ENCODE assay signal across 13 cellular contexts in genomic region chr4:40721730-40722171, GRCh38. TPM values are rescaled to one million over a fixed set of nuclear protein-coding genes. Genes with fewer than 3 reads are reported as not detected.
DNase-seq lines count a peak whose midpoint lies in the region; FAIRE-seq and TF ChIP-seq lines count a peak whose summit lies in the region.
"Had no signal": no experiment of that assay in that cellular context is flagged by ENCODE, and none has a peak within 500 bp of the region (broad histone marks: within the 10 kb centered on the region; RNA-seq: fewer than 3 reads in every experiment).

No MANE protein-coding gene starts in this region.

- no peaks in the 10 kb centered on the region for H3F3A ChIP-seq in smooth muscle cell (ENCODE audit: low read depth)

- no peak overlapping the region for H3K18ac ChIP-seq in H1 (ENCODE audit: extremely low read depth, low read length)

- no peak overlapping the region for H3K14ac ChIP-seq in H1 (ENCODE audit: insufficient read length)

- H2AFZ ChIP-seq in H1 (ENCODE audit: low read length) (peak overlapping the region; percentile 77; the same call in 1 of the 2 replicates), smooth muscle cell (ENCODE audit: low read depth) (peak overlapping the region; percentile 24)

- H3K27me3 ChIP-seq in H1 (replicated peaks in 1 of 4; ENCODE audit: control insufficient read depth in 3 of 4, extremely low read depth in 1 of 4, insufficient read depth in 3 of 4, low read length in 3 of 4) (no peaks in the 10 kb centered on the region), smooth muscle cell (ENCODE audit: low read depth) (no peaks in the 10 kb centered on the region)
- H3K27me3 ChIP-seq: uterus had no signal

- H2BK20ac ChIP-seq in H1 (ENCODE audit: low read length): no peak overlapping the region

- H3K9ac ChIP-seq in H1 (replicated peaks in 1 of 4; ENCODE audit: extremely low read depth in 1 of 4, low read depth in 3 of 4, low read length in 3 of 4): no peak overlapping the region
- no peak overlapping the region for H3K9ac ChIP-seq in smooth muscle cell (ENCODE audit: low read depth)

- no peak for TF ChIP-seq POLR2A in H1 (IDR thresholded peaks at IDR 0.05; ENCODE audit: control extremely low read depth in 1 of 2, low read depth in 2 of 2, low read length in 2 of 2)

- H3K79me1 ChIP-seq in H1 (ENCODE audit: low read depth, low read length): no peaks in the 10 kb centered on the region

- no peaks in the 10 kb centered on the region for H3K9me3 ChIP-seq in H1 (ENCODE audit: insufficient read depth in 2 of 2, low read depth in 1 of 2, low read length in 1 of 2)
- no peaks in the 10 kb centered on the region for H3K9me3 ChIP-seq in smooth muscle cell (replicated peaks; ENCODE audit: low read depth)
- H3K9me3 ChIP-seq: prostate gland, uterus had no signal

- H2BK15ac ChIP-seq in H1 (ENCODE audit: low read length): no peak overlapping the region

- no peak for TF ChIP-seq EP300 in H1 (IDR thresholded peaks at IDR 0.05; ENCODE audit: borderline replicate concordance in 1 of 2, low read depth in 2 of 2, low read length in 2 of 2)

- H3K56ac ChIP-seq in H1 (replicated peaks; ENCODE audit: insufficient read length, low read depth, low read length): no peak overlapping the region

- H2AK5ac ChIP-seq in H1 (ENCODE audit: low read depth, low read length): no peak overlapping the region

- H4K91ac ChIP-seq in H1 (replicated peaks; ENCODE audit: insufficient read length, low read length): no peak overlapping the region

- H4K8ac ChIP-seq in H1 (ENCODE audit: extremely low read depth, insufficient read depth, low read length): no peak overlapping the region

- no peak overlapping the region for H3K4me2 ChIP-seq in H1 (ENCODE audit: insufficient read depth in 1 of 2, low read depth in 2 of 2, low read length in 2 of 2)
- no peak overlapping the region for H3K4me2 ChIP-seq in smooth muscle cell

- no peak overlapping the region for H3K27ac ChIP-seq in H1 (ENCODE audit: low read depth, low read length)
- no peak overlapping the region for H3K27ac ChIP-seq in smooth muscle cell (ENCODE audit: low read depth)
- H3K27ac ChIP-seq: prostate gland, uterus had no signal

- no peak overlapping the region for H3K4ac ChIP-seq in H1 (replicated peaks; ENCODE audit: insufficient read length, low read depth, low read length)

- H3K4me1 ChIP-seq in H1 (replicated peaks in 1 of 4; ENCODE audit: control insufficient read depth in 3 of 4, insufficient read depth in 4 of 4, low read length in 3 of 4): peaks cover 0 to 16% (median 7%) of the 10 kb centered on the region in 4 experiments; a peak in 3 of 7 replicates
- H3K4me1 ChIP-seq in smooth muscle cell (ENCODE audit: low read depth): peaks cover 18% of the 10 kb centered on the region
- H3K4me1 ChIP-seq: prostate gland, uterus had no signal

- DNase-seq in EL: peak; percentile 2
- DNase-seq in HPDE6-E6E7 (ENCODE audit: extremely low spot score): peak; percentile 52
- no peak for DNase-seq in H1 (ENCODE audit: low read depth in 1 of 2, low spot score in 2 of 2)
- no peak for DNase-seq in smooth muscle cell (lab: John Stamatoyannopoulos, UW; ENCODE audit: unreplicated experiment)
- DNase-seq in NCI-H1694 treated with DMSO at 0.1 percent for 48 hours (lab: John Stamatoyannopoulos, UW): no peak
- DNase-seq in RPMI8226: no peak
- no peak for DNase-seq in NCI-H82 treated with DMSO at 0.1 percent for 48 hours (lab: John Stamatoyannopoulos, UW; ENCODE audit: unreplicated experiment)
- DNase-seq: activated naive CD4-positive, alpha-beta T cell treated with anti-CD3 and anti-CD28 coated beads for 36 hours; head of caudate nucleus; SHP77; uterus had no signal

- TF ChIP-seq RAD21 in H1 (IDR thresholded peaks at IDR 0.05 in 1 of 2, conservative IDR thresholded peaks at IDR 0.05 in 1 of 2; ENCODE audit: low read depth in 2 of 2, low read length in 2 of 2): no peak

- H4K5ac ChIP-seq in H1 (ENCODE audit: insufficient read length, low read depth, low read length): no peak overlapping the region

- H3K36me3 ChIP-seq in H1 (ENCODE audit: control insufficient read depth in 2 of 4, insufficient read depth in 4 of 4, low read length in 3 of 4): no peaks in the 10 kb centered on the region
- H3K36me3 ChIP-seq in smooth muscle cell (ENCODE audit: low read depth): no peaks in the 10 kb centered on the region
- H3K36me3 ChIP-seq: prostate gland, uterus had no signal

- CTCF ChIA-PET in H1 (lab: Charles Lee; ENCODE audit: partially characterized antibody): no interaction called here

- no peak overlapping the region for H2BK120ac ChIP-seq in H1 (replicated peaks; ENCODE audit: low read depth, low read length)

- no peak overlapping the region for H3K23ac ChIP-seq in H1 (ENCODE audit: insufficient read length)

- H3K79me2 ChIP-seq in H1 (ENCODE audit: control insufficient read depth in 1 of 2, insufficient read depth in 2 of 2, low read length in 2 of 2): no peaks in the 10 kb centered on the region
- no peaks in the 10 kb centered on the region for H3K79me2 ChIP-seq in smooth muscle cell (ENCODE audit: low read depth)

- TF ChIP-seq CTCF in H1 (IDR thresholded peaks at IDR 0.05; ENCODE audit: control extremely low read depth in 1 of 3, insufficient read depth in 1 of 3, low read depth in 1 of 3, low read length in 3 of 3) (no peak), smooth muscle cell (IDR thresholded peaks at IDR 0.05; ENCODE audit: borderline replicate concordance, insufficient read depth, poor library complexity, severe bottlenecking) (no peak)

- POLR2A ChIA-PET in H1 (lab: Charles Lee; ENCODE audit: partially characterized antibody): no interaction called here

- H3K4me3 ChIP-seq in H1 (ENCODE audit: extremely low read depth in 1 of 4, insufficient read depth in 2 of 4, low read depth in 3 of 4, low read length in 4 of 4) (no peak overlapping the region), smooth muscle cell (no peak overlapping the region)
- H3K4me3 ChIP-seq: prostate gland, uterus had no signal

- H2BK12ac ChIP-seq in H1 (ENCODE audit: low read depth, low read length): no peak overlapping the region

- no peak for FAIRE-seq in H1 (lab: Jason Lieb, UNC)

- H4K20me1 ChIP-seq in H1 (replicated peaks in 1 of 2; ENCODE audit: control insufficient read depth in 1 of 2, insufficient read depth in 2 of 2, low read length in 2 of 2) (no peaks in the 10 kb centered on the region), smooth muscle cell (ENCODE audit: low read depth) (no peaks in the 10 kb centered on the region)

- no peak overlapping the region for H2BK5ac ChIP-seq in H1 (ENCODE audit: low read depth, low read length)

- WGBS in H1 (ENCODE audit: extremely low coverage in 1 of 2, insufficient coverage in 1 of 2, insufficient read length in 1 of 2, insufficient replicate concordance in 2 of 2, low coverage in 1 of 2, low lambda C conversion rate in 2 of 2, missing lambda C conversion rate in 1 of 2), 2 experiments: 83% methylated on average over 5 of the region's 5 CpGs; no CpG with 5 or more reads in 1 of the 2 experiments
- 66% methylated on average over 5 of the region's 5 CpGs for WGBS in smooth muscle cell (ENCODE audit: low lambda C conversion rate)

- no peaks in the 10 kb centered on the region for H3K23me2 ChIP-seq in H1 (ENCODE audit: low read depth, low read length)

TF ChIP-seq in H1, 55 proteins besides CTCF, POLR2A, EP300 and RAD21 (continues in another document):
- no peak for TF ChIP-seq TAF7 (optimal IDR thresholded peaks at IDR 0.05; ENCODE audit: borderline replicate concordance, low read depth, low read length)

RNA-seq across cellular contexts. Expression of gene NSUN7, which starts 28.0 kb away (rescaled TPM):
- total RNA-seq in H1 (2021; fragmentation: NEBNext Ultra II Directional; extraction: Animal tissue kit (Norgen Biotek cat#: 25700)): 24.4 and 26.3 TPM in 2 replicates
- 8.8 and 9.6 TPM in 2 replicates for polyA plus RNA-seq in H1 (2011; rRNA removed)
- polyA plus RNA-seq in H1 (2011; cell fraction: cytosol; rRNA removed): 14.1 TPM
- 13.6 TPM for polyA plus RNA-seq in H1 (2011; cell fraction: nucleus; rRNA removed)
- polyA plus RNA-seq in H1 (2012, experiment 1 of 2): 11.0 to 17.0 TPM (median 13.0 TPM) in 4 replicates
- 6.5 TPM for polyA plus RNA-seq in H1 (2012, experiment 2 of 2)
- polyA plus RNA-seq in H1 (2013, experiment 1 of 2): 14.6 TPM
- 13.1 TPM for polyA plus RNA-seq in H1 (2013, experiment 2 of 2)
- 14.6 and 15.0 TPM in 2 replicates for polyA minus RNA-seq in H1 (2011; rRNA and poly(A)+ RNA removed)
- polyA minus RNA-seq in H1 (2011; cell fraction: cytosol; rRNA and poly(A)+ RNA removed): 18.8 TPM
- polyA minus RNA-seq in H1 (2011; cell fraction: nucleus; rRNA and poly(A)+ RNA removed): 28.4 TPM
- 2.3 and 2.5 TPM in 2 replicates for total RNA-seq in smooth muscle cell
- polyA plus RNA-seq in smooth muscle cell: 1.8 and 3.0 TPM in 2 replicates
- total RNA-seq: lung microvascular endothelial cell had no signal

Comparison
In these comparisons a context has a peak if more than half of its experiments do, and no peak if none do; other contexts are left out.
1. DNase-seq: peak in EL (single experiment) and HPDE6-E6E7 (single experiment); none in H1 (0 of 2), smooth muscle cell (single experiment), NCI-H1694 treated with DMSO at 0.1 percent for 48 hours (single experiment), RPMI8226 (single experiment) and NCI-H82 treated with DMSO at 0.1 percent for 48 hours (single experiment).